24 cellular contexts compared by ENCODE assay signal in genomic region chr9:70101265-70101664, GRCh38. TPM values are rescaled to one million over a fixed set of nuclear protein-coding genes. Genes with fewer than 3 reads are reported as not detected.
DNase-seq lines count a peak whose midpoint lies in the region; FAIRE-seq and TF ChIP-seq lines count a peak whose summit lies in the region.
"Had no signal": no experiment of that assay in that cellular context is flagged by ENCODE, and none has a peak within 500 bp of the region (broad histone marks: within the 10 kb centered on the region; RNA-seq: fewer than 3 reads in every experiment).

No MANE protein-coding gene starts in this region.

- WGBS in SK-N-SH (ENCODE audit: low lambda C conversion rate): 22% methylated on average over 1 of the region's 1 CpG

- H3K4me3 ChIP-seq in SK-N-SH (ENCODE audit: low read depth in 2 of 2, low read length in 1 of 2) (no peak overlapping the region), fibroblast of lung (replicated peaks in 1 of 4; ENCODE audit: control extremely low read depth in 1 of 4, insufficient read depth in 1 of 4, low read depth in 3 of 4, low read length in 4 of 4) (no peak overlapping the region), right atrium auricular region (no peak overlapping the region)
- H3K4me3 ChIP-seq: gastrocnemius medialis, psoas muscle, thyroid gland had no signal

- H3K4me1 ChIP-seq in SK-N-SH (ENCODE audit: control insufficient read depth in 1 of 2, insufficient read depth in 2 of 2, low read depth in 1 of 2, low read length in 1 of 2) (peaks cover 0 to 13% of the 10 kb centered on the region in 2 experiments; a peak in 2 of 4 replicates), fibroblast of lung (ENCODE audit: control insufficient read depth, extremely low read depth, insufficient read depth, low read length) (no peaks in the 10 kb centered on the region), right atrium auricular region (peaks cover 0 to 7% of the 10 kb centered on the region in 2 donors)
- H3K4me1 ChIP-seq: gastrocnemius medialis, psoas muscle, thyroid gland had no signal

- no peaks in the 10 kb centered on the region for H3K9me2 ChIP-seq in SK-N-SH

- H3F3A ChIP-seq in SK-N-SH (replicated peaks; ENCODE audit: insufficient read depth): no peaks in the 10 kb centered on the region

- H2AFZ ChIP-seq in SK-N-SH (ENCODE audit: low read depth): no peak overlapping the region
- no peak overlapping the region for H2AFZ ChIP-seq in fibroblast of lung (ENCODE audit: low read length)

- FAIRE-seq in G401.6 (lab: Jason Lieb, UNC): peak; percentile 63
- FAIRE-seq: HepG2 had no signal

- DNase-seq in SK-N-SH (no peak), fibroblast of lung (ENCODE audit: low read depth in 2 of 2) (peak; percentile 42 to 77), non-pigmented ciliary epithelial cell (ENCODE audit: low read depth) (peak; percentile 65), NOMO-1 (lab: John Stamatoyannopoulos, UW; ENCODE audit: unreplicated experiment in 2 of 2) (no peak), right atrium auricular region (ENCODE audit: low spot score) (no peak), islet precursor cell (no peak), NCI-H146 (lab: John Stamatoyannopoulos, UW) (no peak)
- DNase-seq: activated CD4-positive, alpha-beta T cell treated with anti-CD3 and anti-CD28 coated beads for 48 hours; activated CD8-positive, alpha-beta memory T cell treated with anti-CD3 and anti-CD28 coated beads, Interleukin-2, amount 10 ng/mL, durations not matched to agents 7 days and 5 days; cortex of kidney; gastrocnemius medialis; NCI-H1436; NCI-H2171 treated with DMSO at 0.1 percent for 48 hours; NCI-H526 treated with DMSO at 0.1 percent for 48 hours; psoas muscle; Right ventricle myocardium superior; small intestine; stimulated activated CD4-positive, alpha-beta T cell treated with anti-CD3 and anti-CD28 coated beads, Interleukin-2, amount 100 ng/mL, for 48 hours; stimulated activated naive CD4-positive, alpha-beta T cell treated with Interleukin-2 at 50 U/mL for 16 hours; T-cell; thyroid gland had no signal

- TF ChIP-seq EP300 in SK-N-SH (IDR thresholded peaks at IDR 0.05; ENCODE audit: borderline replicate concordance in 1 of 2, low read depth in 1 of 2, low read length in 1 of 2): no peak

- TF ChIP-seq CTCF in SK-N-SH (IDR thresholded peaks at IDR 0.05): no peak
- TF ChIP-seq CTCF in fibroblast of lung (conservative IDR thresholded peaks at IDR 0.05 in 1 of 2, IDR thresholded peaks at IDR 0.05 in 1 of 2; ENCODE audit: low read depth in 1 of 2, low read length in 2 of 2): no peak
- no peak for TF ChIP-seq CTCF in right atrium auricular region (IDR thresholded peaks at IDR 0.05)

- H3K9me3 ChIP-seq in SK-N-SH: no peaks in the 10 kb centered on the region
- no peaks in the 10 kb centered on the region for H3K9me3 ChIP-seq in fibroblast of lung (ENCODE audit: control insufficient read depth, insufficient read depth, low read depth, low read length)
- no peaks in the 10 kb centered on the region for H3K9me3 ChIP-seq in right atrium auricular region
- H3K9me3 ChIP-seq: gastrocnemius medialis, psoas muscle, thyroid gland had no signal

- CTCF ChIA-PET in SK-N-SH (lab: Yijun Ruan, JAX): interaction anchor here (1.1 kb wide), 1 partner anchor 111 kb away, joined by 4 read pairs; no protein-coding TSS in a partner anchor

- H3K27me3 ChIP-seq in SK-N-SH (ENCODE audit: insufficient read depth) (no peaks in the 10 kb centered on the region), fibroblast of lung (ENCODE audit: control insufficient read depth, insufficient read depth, low read length) (no peaks in the 10 kb centered on the region), right atrium auricular region (no peaks in the 10 kb centered on the region)
- H3K27me3 ChIP-seq: gastrocnemius medialis, thyroid gland had no signal

- no peak overlapping the region for H3K4me2 ChIP-seq in SK-N-SH
- no peak overlapping the region for H3K4me2 ChIP-seq in fibroblast of lung (ENCODE audit: extremely low read depth, insufficient read depth, low read length)

- H3K36me3 ChIP-seq in SK-N-SH (replicated peaks in 1 of 2; ENCODE audit: control insufficient read depth in 1 of 2, insufficient read depth in 2 of 2, low read length in 1 of 2) (no peaks in the 10 kb centered on the region), fibroblast of lung (ENCODE audit: control insufficient read depth, insufficient read depth, low read length) (no peaks in the 10 kb centered on the region), right atrium auricular region (no peaks in the 10 kb centered on the region)
- H3K36me3 ChIP-seq: gastrocnemius medialis, thyroid gland had no signal

- H3K27ac ChIP-seq in SK-N-SH (ENCODE audit: low read depth in 2 of 2, low read length in 1 of 2) (no peak overlapping the region), fibroblast of lung (ENCODE audit: insufficient read depth, low read length) (no peak overlapping the region), right atrium auricular region (no peak overlapping the region)
- H3K27ac ChIP-seq: gastrocnemius medialis, psoas muscle, thyroid gland had no signal

- POLR2A ChIA-PET in SK-N-SH (lab: Yijun Ruan, JAX): no interaction called here

- H3K9ac ChIP-seq in SK-N-SH (no peak overlapping the region), fibroblast of lung (ENCODE audit: insufficient read depth, low read length) (no peak overlapping the region)

- H4K20me1 ChIP-seq in SK-N-SH (ENCODE audit: insufficient read depth): no peaks in the 10 kb centered on the region
- no peaks in the 10 kb centered on the region for H4K20me1 ChIP-seq in fibroblast of lung (ENCODE audit: control insufficient read depth, extremely low read depth, insufficient read depth, low read length)

- TF ChIP-seq RAD21 in SK-N-SH (IDR thresholded peaks at IDR 0.05; ENCODE audit: low read length): no peak

- H3K79me2 ChIP-seq in SK-N-SH (ENCODE audit: insufficient read depth): no peaks in the 10 kb centered on the region
- no peaks in the 10 kb centered on the region for H3K79me2 ChIP-seq in fibroblast of lung (ENCODE audit: control insufficient read depth, insufficient read depth, low read length)

TF ChIP-seq in SK-N-SH, 30 proteins besides CTCF, POLR2A, EP300 and RAD21:
- TF ChIP-seq FOSL2 (IDR thresholded peaks at IDR 0.05; ENCODE audit: borderline replicate concordance, low read depth) (peak; percentile 29; the same call in 1 of the 2 replicates), RFX5 (IDR thresholded peaks at IDR 0.05; ENCODE audit: low read length) (no peak)

RNA-seq across cellular contexts. Expression of gene MAMDC2, which starts 57.6 kb away (rescaled TPM):
- not detected in 2 replicates for polyA plus RNA-seq in SK-N-SH (2012; rRNA removed)
- polyA plus RNA-seq in SK-N-SH (2012; cell fraction: cytosol; rRNA removed): under 0.01 TPM in 2 replicates
- polyA plus RNA-seq in SK-N-SH (2012; cell fraction: nucleus; rRNA removed): 0.01 TPM in 1 of 2 replicates, not detected in the other
- 5.4 and 23.0 TPM in 2 replicates for total RNA-seq in fibroblast of lung
- 4.2 and 14.4 TPM in 2 replicates for polyA plus RNA-seq in fibroblast of lung
- polyA plus RNA-seq in fibroblast of lung (2012): 3.0 and 9.0 TPM in 2 replicates
- 1.9 and 6.7 TPM in 2 replicates for polyA minus RNA-seq in fibroblast of lung (ENCODE audit: low replicate concordance)
- total RNA-seq in right atrium auricular region: 10 to 100 TPM; 28.8 to 32.5 TPM
- total RNA-seq: activated naive CD4-positive, alpha-beta T cell treated with anti-CD3 and anti-CD28 coated beads, Interleukin-2, amount 50 U/mL, for 72 hours; HepG2 had no signal
- polyA plus RNA-seq: HepG2 had no signal

Comparison
In these comparisons a context has a peak if more than half of its experiments do, and no peak if none do; other contexts are left out.
1. DNase-seq: peak in fibroblast of lung (2 of 2) and non-pigmented ciliary epithelial cell (single experiment); none in SK-N-SH (single experiment), NOMO-1 (0 of 2), right atrium auricular region (single experiment), islet precursor cell (single experiment) and NCI-H146 (single experiment).